8 cellular contexts compared by ENCODE assay signal in genomic region chr14:34538871-34539406, GRCh38. TPM values are rescaled to one million over a fixed set of nuclear protein-coding genes. Genes with fewer than 3 reads are reported as not detected.
DNase-seq lines count a peak whose midpoint lies in the region; ATAC-seq, FAIRE-seq and TF ChIP-seq lines count a peak whose summit lies in the region.

No MANE protein-coding gene starts in this region.

- no peaks in the 10 kb centered on the region for H3K9me2 ChIP-seq in GM23248 (ENCODE audit: insufficient read depth)

- H3K9me3 Mint-ChIP-seq in activated naive CD8-positive, alpha-beta T cell treated with anti-CD3 and anti-CD28 coated beads, Interleukin-2, amount 50 U/mL, for 24 hours, result no peaks in the 10 kb centered on the region

- peak overlapping the region; percentile 82 for H2AFZ ChIP-seq in GM23248

- DNase-seq in A549 (ENCODE audit: low read depth in 1 of 2, low spot score in 1 of 2) (no peak), GM23248 (peak; percentile 27), upper lobe of left lung (no peak), COLO668 (lab: John Stamatoyannopoulos, UW; ENCODE audit: unreplicated experiment) (no peak), NCI-H1694 treated with DMSO at 0.1 percent for 48 hours (lab: John Stamatoyannopoulos, UW) (no peak), putamen (ENCODE audit: low spot score) (no peak)
- DNase-seq in activated naive CD8-positive, alpha-beta T cell treated with anti-CD3 and anti-CD28 coated beads, Interleukin-2, amount 50 U/mL, for 24 hours, result no peak

- POLR2A ChIA-PET in A549 (lab: Yijun Ruan, JAX), result no interaction called here

- FAIRE-seq in A549 (lab: Jason Lieb, UNC), result no peak

- TF ChIP-seq CTCF in A549 (IDR thresholded peaks at IDR 0.05) (no peak), liver (IDR thresholded peaks at IDR 0.05; ENCODE audit: low read depth, low read length, missing input control) (no peak), upper lobe of left lung (IDR thresholded peaks at IDR 0.05) (no peak)

- peaks cover 6% of the 10 kb centered on the region for H3K36me3 Mint-ChIP-seq in activated naive CD8-positive, alpha-beta T cell treated with anti-CD3 and anti-CD28 coated beads, Interleukin-2, amount 50 U/mL, for 24 hours (ENCODE audit: low read depth)

- no peaks in the 10 kb centered on the region for H4K20me1 ChIP-seq in GM23248 (ENCODE audit: insufficient read depth)

- H3K9me3 ChIP-seq in A549, result no peaks in the 10 kb centered on the region
- no peaks in the 10 kb centered on the region for H3K9me3 ChIP-seq in GM23248 (ENCODE audit: low read depth)
- no peaks in the 10 kb centered on the region for H3K9me3 ChIP-seq in liver (ENCODE audit: control insufficient read depth in 4 of 4, low read length in 3 of 4)
- H3K9me3 ChIP-seq in upper lobe of left lung, result no peaks in the 10 kb centered on the region

- peaks cover 43% of the 10 kb centered on the region for H3K4me1 Mint-ChIP-seq in activated naive CD8-positive, alpha-beta T cell treated with anti-CD3 and anti-CD28 coated beads, Interleukin-2, amount 50 U/mL, for 24 hours

- ATAC-seq in A549 (no peak; a peak in 1 of 6 replicates), upper lobe of left lung (ENCODE audit: low FRiP score in 2 of 2) (no peak)
- peak; percentile 2 for ATAC-seq in activated naive CD8-positive, alpha-beta T cell treated with anti-CD3 and anti-CD28 coated beads, Interleukin-2, amount 50 U/mL, for 24 hours

- H3K79me2 ChIP-seq in GM23248 (ENCODE audit: insufficient read depth), result peaks cover 43% of the 10 kb centered on the region

- peak overlapping the region; percentile 96 for H3K27ac Mint-ChIP-seq in activated naive CD8-positive, alpha-beta T cell treated with anti-CD3 and anti-CD28 coated beads, Interleukin-2, amount 50 U/mL, for 24 hours

- H3K36me3 ChIP-seq in GM23248 (ENCODE audit: low read depth), result 0 out of 2 replicates have a peak, but pooled peaks cover 7% of the 10 kb centered on the region
- peaks cover 1 to 9% (median 5%) of the 10 kb centered on the region in 4 donors for H3K36me3 ChIP-seq in liver (ENCODE audit: control insufficient read depth in 4 of 4, insufficient read depth in 3 of 4, low read depth in 1 of 4, low read length in 3 of 4)
- H3K36me3 ChIP-seq in upper lobe of left lung, result peaks cover 12 to 31% (median 16%) of the 10 kb centered on the region in 4 donors

- H3K9ac ChIP-seq in GM23248 (peak overlapping the region; percentile 94), liver (ENCODE audit: low read depth in 1 of 2, low read length in 2 of 2) (peak overlapping the region; percentile 98 to 100)

- H3K4me2 ChIP-seq in A549 (peak overlapping the region; percentile 86), GM23248 (ENCODE audit: unreplicated experiment) (peak overlapping the region; percentile 94)

- no peak for TF ChIP-seq EP300 in A549 (IDR thresholded peaks at IDR 0.05)
- TF ChIP-seq EP300 in upper lobe of left lung (IDR thresholded peaks at IDR 0.05), result no peak

- 2% methylated on average over 15 of the region's 15 CpGs for WGBS in A549 (ENCODE audit: missing lambda C conversion rate)
- 4% methylated on average over 15 of the region's 15 CpGs for WGBS in GM23248 (ENCODE audit: low coverage in 1 of 2, low lambda C conversion rate in 2 of 2, missing lambda C conversion rate in 2 of 2), 2 experiments
- under 1% methylated on average over 15 of the region's 15 CpGs for WGBS in liver
- WGBS in upper lobe of left lung, 2 donors, result 1 to 2% methylated on average over 15 of the region's 15 CpGs

- TF ChIP-seq RAD21 in A549 (conservative IDR thresholded peaks at IDR 0.05 in 1 of 2, IDR thresholded peaks at IDR 0.05 in 1 of 2) (no peak), liver (IDR thresholded peaks at IDR 0.05) (no peak)

- H3K4me3 Mint-ChIP-seq in activated naive CD8-positive, alpha-beta T cell treated with anti-CD3 and anti-CD28 coated beads, Interleukin-2, amount 50 U/mL, for 24 hours, result peak overlapping the region; percentile 98

- CTCF ChIA-PET in A549 (lab: Yijun Ruan, JAX), result interaction anchor here (0.8 kb wide), 1 partner anchor 41 kb away, joined by 3 read pairs; no protein-coding TSS in a partner anchor

- in situ Hi-C loops in GM23248 (cut with MboI), result no loop called here

- H3K27ac ChIP-seq in A549, result peak overlapping the region; percentile 85 to 93
- H3K27ac ChIP-seq in GM23248, result peak overlapping the region; percentile 76
- H3K27ac ChIP-seq in liver (ENCODE audit: low read depth in 1 of 2, low read length in 2 of 2), result peak overlapping the region; percentile 95 to 100
- peak overlapping the region; percentile 92 to 99 (median 98) for H3K27ac ChIP-seq in upper lobe of left lung

- H3K4me3 ChIP-seq in A549, result peak overlapping the region; percentile 75
- peak overlapping the region; percentile 75 for H3K4me3 ChIP-seq in GM23248
- peak overlapping the region; percentile 88 to 99 (median 98) for H3K4me3 ChIP-seq in liver (ENCODE audit: low read depth in 1 of 3, low read length in 3 of 3)
- H3K4me3 ChIP-seq in upper lobe of left lung, result peak overlapping the region; percentile 69 to 94 (median 85)

- H3F3A ChIP-seq in GM23248 (ENCODE audit: insufficient read depth), result peaks cover 7% of the 10 kb centered on the region; the same call in 1 of the 2 replicates

- H3K27me3 Mint-ChIP-seq in activated naive CD8-positive, alpha-beta T cell treated with anti-CD3 and anti-CD28 coated beads, Interleukin-2, amount 50 U/mL, for 24 hours, result no peaks in the 10 kb centered on the region

- TF ChIP-seq POLR2A in A549 (IDR thresholded peaks at IDR 0.05; ENCODE audit: low read length) (no peak), upper lobe of left lung (IDR thresholded peaks at IDR 0.05) (no peak)

- H3K27me3 ChIP-seq in GM23248 (replicated peaks; ENCODE audit: insufficient read depth) (no peaks in the 10 kb centered on the region), liver (ENCODE audit: control insufficient read depth in 4 of 4, insufficient read depth in 4 of 4, low read length in 3 of 4) (no peaks in the 10 kb centered on the region), upper lobe of left lung (no peaks in the 10 kb centered on the region)

- peaks cover 17% of the 10 kb centered on the region; the same call in 2 of the 3 replicates for H3K4me1 ChIP-seq in A549
- H3K4me1 ChIP-seq in GM23248 (ENCODE audit: insufficient read depth), result peaks cover 17% of the 10 kb centered on the region
- peaks cover 4 to 18% (median 12%) of the 10 kb centered on the region in 4 donors for H3K4me1 ChIP-seq in liver (ENCODE audit: control insufficient read depth in 4 of 4, insufficient read depth in 4 of 4, low read length in 3 of 4)
- H3K4me1 ChIP-seq in upper lobe of left lung, result peaks cover 16 to 24% (median 17%) of the 10 kb centered on the region in 4 donors

TF ChIP-seq in A549, 52 proteins besides CTCF, POLR2A, EP300 and RAD21:
- TF ChIP-seq CHD4 (IDR thresholded peaks at IDR 0.05; ENCODE audit: borderline replicate concordance), result no peak
- TF ChIP-seq HMGXB4 (CRISPR knock-in tag; IDR thresholded peaks at IDR 0.05; ENCODE audit: borderline replicate concordance), result 0 out of 2 replicates have a peak, but pooled peaks have one; percentile 34
- no peak for TF ChIP-seq HEYL (CRISPR knock-in tag; IDR thresholded peaks at IDR 0.05)
- no peak for TF ChIP-seq MAFK (IDR thresholded peaks at IDR 0.05; ENCODE audit: partially characterized antibody)
- no peak for TF ChIP-seq HOXA7 (CRISPR knock-in tag; IDR thresholded peaks at IDR 0.05)
- no peak for TF ChIP-seq HDAC2 (IDR thresholded peaks at IDR 0.05)

TF ChIP-seq in liver, 16 proteins besides CTCF, POLR2A, EP300 and RAD21 (continues in another document):
- TF ChIP-seq EGR1 (IDR thresholded peaks at IDR 0.05; ENCODE audit: low read depth in 2 of 2), result no peak
- no peak for TF ChIP-seq ZBTB33 (IDR thresholded peaks at IDR 0.05)
- no peak for TF ChIP-seq SP1 (IDR thresholded peaks at IDR 0.05)
- no peak for TF ChIP-seq HNF4A (conservative IDR thresholded peaks at IDR 0.05)
- no peak for TF ChIP-seq TAF1 (conservative IDR thresholded peaks at IDR 0.05)
- TF ChIP-seq FOXA1 (IDR thresholded peaks at IDR 0.05), result no peak
- no peak for TF ChIP-seq ATF3 (IDR thresholded peaks at IDR 0.05)
- TF ChIP-seq HNF4G (IDR thresholded peaks at IDR 0.05), result no peak
- TF ChIP-seq NR2F2 (IDR thresholded peaks at IDR 0.05), result no peak

RNA-seq across cellular contexts. Expression of gene EAPP, which starts 0.6 kb away (rescaled TPM):
- polyA plus RNA-seq in A549 (2011; rRNA removed) (62.3 and 93.0 TPM in 2 replicates), A549 (2017; fragmentation: RNase III; extraction: RNeasy Plus Mini Kit Qiagen cat#74134 plus additional on column Dnase treatment) (41.2 to 49.1 TPM (median 44.6 TPM) in 3 replicates), GM23248 (2016; fragmentation: Nextera tagmentation; extraction: Ambion mirVana) (55.5 and 56.1 TPM in 2 replicates), liver (10 to 100 TPM; 18.5 to 33.4 TPM)
- 20.1 and 22.2 TPM in 2 replicates for polyA plus RNA-seq in A549 (2012; cell fraction: cytosol; rRNA removed)
- polyA plus RNA-seq in A549 (2012; cell fraction: nucleus; rRNA removed), result 7.5 and 9.0 TPM in 2 replicates
- polyA minus RNA-seq in A549 (2011; rRNA and poly(A)+ RNA removed), result 23.3 and 23.4 TPM in 2 replicates
- total RNA-seq in GM23248 (2014; rRNA removed; shearing (Covaris generic)), result 42.7 and 43.0 TPM in 2 replicates
- total RNA-seq in liver (10 to 100 TPM; 22.3 to 29.0 TPM), upper lobe of left lung (10 to 100 TPM; 12.5 to 30.6 (median 27.6) TPM)
